12 cellular contexts compared by ENCODE assay signal in genomic region chr3:153210660-153211059, GRCh38. TPM values are rescaled to one million over a fixed set of nuclear protein-coding genes. Genes with fewer than 3 reads are reported as not detected.
DNase-seq lines count a peak whose midpoint lies in the region; ATAC-seq, FAIRE-seq and TF ChIP-seq lines count a peak whose summit lies in the region.
"Had no signal": no experiment of that assay in that cellular context is flagged by ENCODE, and none has a peak within 500 bp of the region (broad histone marks: within the 10 kb centered on the region; RNA-seq: fewer than 3 reads in every experiment).

No MANE protein-coding gene starts in this region.

- H3K27ac ChIP-seq in mammary epithelial cell (ENCODE audit: insufficient read depth, low read depth, low read length), result no peak overlapping the region
- H3K27ac ChIP-seq: esophagus muscularis mucosa, SJCRH30 had no signal

- peak overlapping the region; percentile 6 to 57 for H3K27ac Mint-ChIP-seq in natural killer cell treated with Interleukin-12 subunit alpha and Interleukin-12 subunit beta and Interleukin-15 and Interleukin-18, amount 100 ng/mL, for 72 hours

- no peaks in the 10 kb centered on the region for H3K36me3 ChIP-seq in mammary epithelial cell (ENCODE audit: insufficient read depth, low read length)
- H3K36me3 ChIP-seq: esophagus muscularis mucosa, SJCRH30 had no signal

- H3K27me3 ChIP-seq in mammary epithelial cell (ENCODE audit: insufficient read depth, low read length), result no peaks in the 10 kb centered on the region
- H3K27me3 ChIP-seq: esophagus muscularis mucosa, SJCRH30 had no signal

- H3K9ac ChIP-seq in mammary epithelial cell (ENCODE audit: insufficient read depth, low read length), result no peak overlapping the region

- H3K79me2 ChIP-seq in mammary epithelial cell (ENCODE audit: insufficient read depth, low read length), result no peaks in the 10 kb centered on the region

- no peak overlapping the region for H2AFZ ChIP-seq in mammary epithelial cell (ENCODE audit: low read depth, low read length)

- H3K4me3 ChIP-seq in mammary epithelial cell (replicated peaks in 1 of 3; ENCODE audit: insufficient read depth in 1 of 3, low read depth in 2 of 3, low read length in 3 of 3), result no peak overlapping the region
- H3K4me3 ChIP-seq: esophagus muscularis mucosa, SJCRH30 had no signal

- intact Hi-C loops in mammary epithelial cell (cut with micrococcal nuclease), result loop anchor here (1.0 kb wide), 1 partner anchor 76 kb away; no protein-coding TSS in a partner anchor

- no peaks in the 10 kb centered on the region for H3K27me3 Mint-ChIP-seq in natural killer cell treated with Interleukin-12 subunit alpha and Interleukin-12 subunit beta and Interleukin-15 and Interleukin-18, amount 100 ng/mL, for 72 hours

- in situ Hi-C loops in mammary epithelial cell (cut with MboI; ENCODE audit: low sequenced_read_pairs in 2 of 2), result no loop called here

- no peaks in the 10 kb centered on the region for H3K9me3 ChIP-seq in mammary epithelial cell (replicated peaks; ENCODE audit: insufficient read depth, low read length)
- H3K9me3 ChIP-seq: Caco-2, esophagus muscularis mucosa, SJCRH30 had no signal

- dilution Hi-C loops in mammary epithelial cell (cut with HindIII; ENCODE audit: low sequenced_read_pairs), result no loop called here

- H3K36me3 Mint-ChIP-seq in natural killer cell treated with Interleukin-12 subunit alpha and Interleukin-12 subunit beta and Interleukin-15 and Interleukin-18, amount 100 ng/mL, for 72 hours, result no peaks in the 10 kb centered on the region

- no peaks in the 10 kb centered on the region for H3K9me3 Mint-ChIP-seq in natural killer cell treated with Interleukin-12 subunit alpha and Interleukin-12 subunit beta and Interleukin-15 and Interleukin-18, amount 100 ng/mL, for 72 hours

- peak overlapping the region; percentile 36 for H3K4me2 ChIP-seq in mammary epithelial cell (ENCODE audit: insufficient read depth, low read depth, low read length)

- H3K4me3 Mint-ChIP-seq in natural killer cell treated with Interleukin-12 subunit alpha and Interleukin-12 subunit beta and Interleukin-15 and Interleukin-18, amount 100 ng/mL, for 72 hours, result no peak overlapping the region

- no peak for TF ChIP-seq CTCF in mammary epithelial cell (conservative IDR thresholded peaks at IDR 0.05 in 1 of 2, IDR thresholded peaks at IDR 0.05 in 1 of 2; ENCODE audit: extremely low read depth in 1 of 2, insufficient read depth in 1 of 2, low read depth in 1 of 2, low read length in 2 of 2)

- ATAC-seq in natural killer cell treated with Interleukin-12 subunit alpha and Interleukin-12 subunit beta and Interleukin-15 and Interleukin-18, amount 100 ng/mL, for 72 hours, result peak; percentile 31 to 77
- ATAC-seq in GM18858 (IDR thresholded peaks at IDR 0.05; ENCODE audit: unreplicated experiment), result no peak

- CTCF ChIA-PET in mammary epithelial cell (lab: Charles Lee; ENCODE audit: low non-redundant PET), result no interaction called here

- WGBS in mammary epithelial cell (ENCODE audit: low coverage, missing lambda C conversion rate), result 0% methylated on average over 1 of the region's 1 CpG

- FAIRE-seq in GM19239 (lab: Jason Lieb, UNC), result no peak
- FAIRE-seq: small intestine had no signal

- peak; percentile 35 for DNase-seq in GF-D8 (lab: John Stamatoyannopoulos, UW)
- peak in 2 of 3 experiments; percentile 40 to 81 for DNase-seq in NCI-H1417 (lab: John Stamatoyannopoulos, UW)
- DNase-seq in mammary epithelial cell, result peak; percentile 80
- DNase-seq in natural killer cell treated with Interleukin-12 subunit alpha and Interleukin-12 subunit beta and Interleukin-15 and Interleukin-18, amount 100 ng/mL, for 72 hours (ENCODE audit: low spot score), result no peak
- DNase-seq in GM19239 (ENCODE audit: insufficient read length, low spot score), result no peak
- DNase-seq in AG08395 (ENCODE audit: low spot score), result no peak
- DNase-seq: Caco-2, SJCRH30, small intestine, substantia nigra had no signal

- no TSS peak for BruUV-seq in mammary epithelial cell (replicated peaks; lab: Mats Ljungman, UMichigan)

- no peaks in the 10 kb centered on the region for H4K20me1 ChIP-seq in mammary epithelial cell (ENCODE audit: insufficient read depth, low read length)

- peaks cover 14 to 27% of the 10 kb centered on the region in 2 donors for H3K4me1 Mint-ChIP-seq in natural killer cell treated with Interleukin-12 subunit alpha and Interleukin-12 subunit beta and Interleukin-15 and Interleukin-18, amount 100 ng/mL, for 72 hours (ENCODE audit: low read depth in 2 of 2)

- peaks cover 24% of the 10 kb centered on the region for H3K4me1 ChIP-seq in mammary epithelial cell (ENCODE audit: insufficient read depth, low read length)
- H3K4me1 ChIP-seq: SJCRH30 had no signal

RNA-seq across cellular contexts. Expression of gene RAP2B, which starts 48.6 kb away (rescaled TPM):
- total RNA-seq in mammary epithelial cell, result 10 to 100 TPM; 19.3 to 39.7 TPM
- 13.0 TPM for polyA plus RNA-seq in mammary epithelial cell
- polyA minus RNA-seq in mammary epithelial cell, result 25.1 TPM
- total RNA-seq in natural killer cell treated with Interleukin-12 subunit alpha and Interleukin-12 subunit beta and Interleukin-15 and Interleukin-18, amount 100 ng/mL, for 72 hours, result 10 to 100 TPM; 12.1 to 13.6 TPM

Comparison
In these comparisons a context has a peak if more than half of its experiments do, and no peak if none do; other contexts are left out.
1. DNase-seq: peak in GF-D8 (single experiment), NCI-H1417 (2 of 3) and mammary epithelial cell (single experiment); none in natural killer cell treated with Interleukin-12 subunit alpha and Interleukin-12 subunit beta and Interleukin-15 and Interleukin-18, amount 100 ng/mL, for 72 hours (single experiment), GM19239 (single experiment) and AG08395 (single experiment).